Comparison of ENCODE assay signal across 19 cellular contexts in genomic region chr4:100949350-100949935, GRCh38.
"Had no signal": no experiment of that assay in that cellular context is flagged by ENCODE, and none has a peak within 500 bp of the region (broad histone marks: within the 10 kb centered on the region; RNA-seq: fewer than 3 reads in every experiment).

No MANE protein-coding gene starts in this region.

- ATAC-seq: heart left ventricle had no signal

- H3K9me3 ChIP-seq: ovary, stomach had no signal

- H3K27ac ChIP-seq: coronary artery, heart left ventricle, neural progenitor cell, ovary, stomach had no signal

- H2AFZ ChIP-seq: neural progenitor cell had no signal

- H3K4me2 ChIP-seq: neural progenitor cell had no signal

- H3K4me1 ChIP-seq: heart left ventricle, stomach had no signal

- H3K27me3 ChIP-seq: heart left ventricle, neural progenitor cell, ovary, stomach had no signal

- DNase-seq: activated CD4-positive, alpha-beta T cell treated with anti-CD3 and anti-CD28 coated beads, Interleukin-2, amount 50 U/mL, for 1 hour; activated CD4-positive, CD25-positive, alpha-beta regulatory T cell; activated naive CD4-positive, alpha-beta T cell treated with anti-CD3 and anti-CD28 coated beads, Interleukin-2, amount 10 ng/mL, durations not matched to agents 7 days and 5 days; activated T-cell treated with anti-CD3 and anti-CD28 coated beads for 4 hours; central memory CD4-positive, alpha-beta T cell; effector memory CD4-positive, alpha-beta T cell; erythroblast; heart left ventricle; kidney; ovary; stimulated activated CD4-positive, alpha-beta T cell treated with anti-CD3 and anti-CD28 coated beads, Interleukin-15, amount 100 ng/mL, for 24 hours; stimulated activated CD4-positive, alpha-beta T cell treated with anti-CD3 and anti-CD28 coated beads, Interleukin-4, amount 100 ng/mL, for 24 hours; stomach; T-helper 2 cell had no signal

- H3K36me3 ChIP-seq: heart left ventricle, neural progenitor cell, ovary, stomach had no signal

- H3K4me3 ChIP-seq: coronary artery, heart left ventricle, neural progenitor cell, ovary, stomach had no signal

- H3K9ac ChIP-seq: neural progenitor cell had no signal

- FAIRE-seq: frontal cortex, TTC549, urothelium cell line had no signal
